Comparison of ENCODE assay signal across 2 cellular contexts in genomic region chr1:165849336-165850133, GRCh38.
TF ChIP-seq lines count a peak whose summit lies in the region.

No MANE protein-coding gene starts in this region.

TF ChIP-seq in GM12878, 131 proteins besides CTCF, POLR2A, EP300 and RAD21:
- no peak for TF ChIP-seq SIN3A (IDR thresholded peaks at IDR 0.05; ENCODE audit: low read depth, low read length)
- no peak for TF ChIP-seq FOS (IDR thresholded peaks at IDR 0.05; ENCODE audit: borderline replicate concordance, extremely low read depth, insufficient read length)
- no peak for TF ChIP-seq YBX1 (IDR thresholded peaks at IDR 0.05)
- TF ChIP-seq SREBF2 (IDR thresholded peaks at IDR 0.05; ENCODE audit: low read length) = no peak
- TF ChIP-seq KDM1A (IDR thresholded peaks at IDR 0.05; ENCODE audit: borderline replicate concordance) = no peak
- no peak for TF ChIP-seq YY1 (IDR thresholded peaks at IDR 0.05; ENCODE audit: low read depth, low read length)
- TF ChIP-seq CHD2 (IDR thresholded peaks at IDR 0.05; ENCODE audit: borderline replicate concordance, low read depth, low read length) = no peak
TF ChIP-seq in GM12878: peak in this region for 0.

TF ChIP-seq in HepG2, 621 proteins besides CTCF, POLR2A, EP300 and RAD21:
- no peak for TF ChIP-seq ZNF562 (CRISPR knock-in tag; IDR thresholded peaks at IDR 0.05; ENCODE audit: borderline replicate concordance)
- TF ChIP-seq ZNF263 (CRISPR knock-in tag; IDR thresholded peaks at IDR 0.05) = no peak
TF ChIP-seq in HepG2: peak in this region for 0.
